35 cellular contexts compared by ENCODE assay signal in genomic region chr9:131917009-131917408, GRCh38.
A peak's percentile ranks its signal among the peaks of the same experiment; 100 is the strongest.
DNase-seq lines count a peak whose midpoint lies in the region; ATAC-seq and TF ChIP-seq lines count a peak whose summit lies in the region.
"Had no signal": no experiment of that assay in that cellular context is flagged by ENCODE, and none has a peak within 500 bp of the region (broad histone marks: within the 10 kb centered on the region; RNA-seq: fewer than 3 reads in every experiment).

No MANE protein-coding gene starts in this region.

- TF ChIP-seq POLR2A in heart left ventricle (IDR thresholded peaks at IDR 0.05): no peak

- intact Hi-C loops in Right ventricle myocardium superior (cut with DNase I) (no loop called here), right cardiac atrium (cut with DNase I) (no loop called here), heart left ventricle (cut with DNase I) (loop anchor here in 1 of 10 donors (10.0 kb wide), 1 partner anchor 68 kb away; no protein-coding TSS in a partner anchor), Right ventricle myocardium inferior (cut with DNase I) (no loop called here), left ventricle myocardium superior (cut with micrococcal nuclease) (no loop called here), cardiac septum (cut with DNase I) (no loop called here)

- H3K4me3 ChIP-seq in right cardiac atrium (ENCODE audit: low read length) (no peak overlapping the region), heart left ventricle (no peak overlapping the region)
- H3K4me3 ChIP-seq: A549; BLaER1; BLaER1 treated with 17β-estradiol and CSF1 and Interleukin-3, amounts not matched to agents 10 nM and 100 nM had no signal

- H3K27ac Mint-ChIP-seq in stimulated activated naive B cell treated with anti-CD40 and anti-IgM and Interleukin-4, amounts not matched to agents 10 μg/mL and 1 μg/mL and 100 μg/mL, for 72 hours: peak overlapping the region; percentile 37
- no peak overlapping the region for H3K27ac Mint-ChIP-seq in activated T-cell treated with anti-CD3 and anti-CD28 coated beads, Interleukin-2, amount 50 U/mL, for 72 hours
- H3K27ac Mint-ChIP-seq: B cell; CD4-positive, alpha-beta memory T cell; CD4-positive, alpha-beta T cell; CD4-positive, CD25-positive, alpha-beta regulatory T cell; CD8-positive, alpha-beta memory T cell; CD8-positive, alpha-beta T cell had no signal

- H3K9me3 ChIP-seq in right cardiac atrium (ENCODE audit: control insufficient read depth, low read length) (no peaks in the 10 kb centered on the region), heart left ventricle (no peaks in the 10 kb centered on the region)
- H3K9me3 ChIP-seq: A549; BE2C; BLaER1; BLaER1 treated with 17β-estradiol and CSF1 and Interleukin-3, amounts not matched to agents 10 nM and 100 nM; Caco-2 had no signal

- H3K27me3 ChIP-seq in right cardiac atrium (ENCODE audit: control insufficient read depth, insufficient read depth) (no peaks in the 10 kb centered on the region), heart left ventricle (no peaks in the 10 kb centered on the region)
- H3K27me3 ChIP-seq: BE2C; BLaER1; BLaER1 treated with 17β-estradiol and CSF1 and Interleukin-3, amounts not matched to agents 10 nM and 100 nM had no signal

- H3K9me3 Mint-ChIP-seq in stimulated activated naive B cell treated with anti-CD40 and anti-IgM and Interleukin-4, amounts not matched to agents 10 μg/mL and 1 μg/mL and 100 μg/mL, for 72 hours: no peaks in the 10 kb centered on the region
- no peaks in the 10 kb centered on the region for H3K9me3 Mint-ChIP-seq in activated T-cell treated with anti-CD3 and anti-CD28 coated beads, Interleukin-2, amount 50 U/mL, for 72 hours
- H3K9me3 Mint-ChIP-seq: CD14-positive monocyte; CD4-positive, alpha-beta memory T cell; CD4-positive, alpha-beta T cell; CD8-positive, alpha-beta memory T cell; CD8-positive, alpha-beta T cell had no signal

- H3K27ac ChIP-seq in right cardiac atrium (ENCODE audit: low read length): no peak overlapping the region
- no peak overlapping the region for H3K27ac ChIP-seq in heart left ventricle
- H3K27ac ChIP-seq: 22Rv1; A549; BLaER1; BLaER1 treated with 17β-estradiol and CSF1 and Interleukin-3, amounts not matched to agents 10 nM and 100 nM; C4-2B had no signal

- H3K36me3 Mint-ChIP-seq in stimulated activated naive B cell treated with anti-CD40 and anti-IgM and Interleukin-4, amounts not matched to agents 10 μg/mL and 1 μg/mL and 100 μg/mL, for 72 hours: peaks cover 10 to 29% of the 10 kb centered on the region in 2 donors
- no peaks in the 10 kb centered on the region for H3K36me3 Mint-ChIP-seq in activated T-cell treated with anti-CD3 and anti-CD28 coated beads, Interleukin-2, amount 50 U/mL, for 72 hours (ENCODE audit: insufficient read depth in 2 of 2)
- H3K36me3 Mint-ChIP-seq: CD14-positive monocyte had no signal

- no peak for TF ChIP-seq CTCF in heart left ventricle (IDR thresholded peaks at IDR 0.05)

- H3K4me1 ChIP-seq in right cardiac atrium (ENCODE audit: control insufficient read depth, insufficient read depth, low read length): no peaks in the 10 kb centered on the region
- peaks cover 0 to 7% (median 0%) of the 10 kb centered on the region in 12 donors for H3K4me1 ChIP-seq in heart left ventricle
- H3K4me1 ChIP-seq: A549, BE2C, Caco-2 had no signal

- ATAC-seq in Right ventricle myocardium superior (ENCODE audit: poor library complexity) (peak; percentile 36), right cardiac atrium (no peak), heart left ventricle (peak; percentile 42 to 70 (median 56)), Right ventricle myocardium inferior (no peak), left ventricle myocardium superior (peak; percentile 57)
- ATAC-seq in stimulated activated naive B cell treated with anti-CD40 and anti-IgM and Interleukin-4, amounts not matched to agents 10 μg/mL and 1 μg/mL and 100 μg/mL, for 72 hours (replicated peaks): no peak
- no peak for ATAC-seq in activated T-cell treated with anti-CD3 and anti-CD28 coated beads, Interleukin-2, amount 50 U/mL, for 72 hours (replicated peaks in 1 of 2)
- ATAC-seq: A549; CD8-positive, alpha-beta T cell had no signal

- H3K4me3 Mint-ChIP-seq in stimulated activated naive B cell treated with anti-CD40 and anti-IgM and Interleukin-4, amounts not matched to agents 10 μg/mL and 1 μg/mL and 100 μg/mL, for 72 hours: no peak overlapping the region
- no peak overlapping the region for H3K4me3 Mint-ChIP-seq in activated T-cell treated with anti-CD3 and anti-CD28 coated beads, Interleukin-2, amount 50 U/mL, for 72 hours
- H3K4me3 Mint-ChIP-seq: B cell; CD14-positive monocyte; CD4-positive, alpha-beta memory T cell; CD4-positive, alpha-beta T cell; CD4-positive, CD25-positive, alpha-beta regulatory T cell; CD8-positive, alpha-beta memory T cell; CD8-positive, alpha-beta T cell had no signal

- no peak for DNase-seq in Right ventricle myocardium superior
- no peak for DNase-seq in right cardiac atrium
- DNase-seq in heart left ventricle: no peak
- DNase-seq in Right ventricle myocardium inferior (ENCODE audit: missing footprints): no peak
- no peak for DNase-seq in left ventricle myocardium superior
- DNase-seq in cardiac septum (ENCODE audit: low spot score): no peak
- DNase-seq in stimulated activated naive B cell treated with anti-CD40 and anti-IgM and Interleukin-4, amounts not matched to agents 10 μg/mL and 1 μg/mL and 100 μg/mL, for 72 hours: no peak
- DNase-seq in activated T-cell treated with anti-CD3 and anti-CD28 coated beads, Interleukin-2, amount 50 U/mL, for 72 hours: no peak
- DNase-seq: 8988T; ACHN; AML-193; BE2C; C1 segment of cervical spinal cord; Caco-2; Calu3; CD4-positive, alpha-beta memory T cell; CD4-positive, alpha-beta T cell; CD4-positive, CD25-positive, alpha-beta regulatory T cell; CD8-positive, alpha-beta memory T cell; CD8-positive, alpha-beta T cell; COR-L47; DMS 273 treated with DMSO at 0.1 percent for 48 hours; DMS153; DMS53; DMS79; DMS79 treated with DMSO at 0.1 percent for 48 hours; DND-41; EL had no signal

- H3K4me1 Mint-ChIP-seq in stimulated activated naive B cell treated with anti-CD40 and anti-IgM and Interleukin-4, amounts not matched to agents 10 μg/mL and 1 μg/mL and 100 μg/mL, for 72 hours: peaks cover 16 to 19% of the 10 kb centered on the region in 2 donors
- H3K4me1 Mint-ChIP-seq in activated T-cell treated with anti-CD3 and anti-CD28 coated beads, Interleukin-2, amount 50 U/mL, for 72 hours (ENCODE audit: low read depth): peaks cover 10% of the 10 kb centered on the region
- H3K4me1 Mint-ChIP-seq: CD14-positive monocyte had no signal

- no peaks in the 10 kb centered on the region for H3K27me3 Mint-ChIP-seq in stimulated activated naive B cell treated with anti-CD40 and anti-IgM and Interleukin-4, amounts not matched to agents 10 μg/mL and 1 μg/mL and 100 μg/mL, for 72 hours
- no peaks in the 10 kb centered on the region for H3K27me3 Mint-ChIP-seq in activated T-cell treated with anti-CD3 and anti-CD28 coated beads, Interleukin-2, amount 50 U/mL, for 72 hours (ENCODE audit: low read depth)
- H3K27me3 Mint-ChIP-seq: B cell; CD4-positive, alpha-beta memory T cell; CD4-positive, alpha-beta T cell; CD4-positive, CD25-positive, alpha-beta regulatory T cell; CD8-positive, alpha-beta memory T cell had no signal

- H3K36me3 ChIP-seq in heart left ventricle: no peaks in the 10 kb centered on the region
- H3K36me3 ChIP-seq: BE2C had no signal

- WGBS in right cardiac atrium: 89% methylated on average over 2 of the region's 2 CpGs
- WGBS in heart left ventricle, 4 donors: 67 to 82% (median 78%) methylated on average over 2 of the region's 2 CpGs

Comparison
In these comparisons a context has a peak if more than half of its experiments do, and no peak if none do; other contexts are left out.
1. ATAC-seq: peak in Right ventricle myocardium superior (single experiment), heart left ventricle (4 of 4) and left ventricle myocardium superior (single experiment); none in right cardiac atrium (0 of 2), Right ventricle myocardium inferior (single experiment), stimulated activated naive B cell treated with anti-CD40 and anti-IgM and Interleukin-4, amounts not matched to agents 10 μg/mL and 1 μg/mL and 100 μg/mL, for 72 hours (0 of 2) and activated T-cell treated with anti-CD3 and anti-CD28 coated beads, Interleukin-2, amount 50 U/mL, for 72 hours (0 of 2).